ENCODE assay signal across 8 cellular contexts in genomic region chr2:156334496-156335478, GRCh38. TPM values are rescaled to one million over a fixed set of nuclear protein-coding genes. Genes with fewer than 3 reads are reported as not detected.
DNase-seq lines count a peak whose midpoint lies in the region; ATAC-seq, FAIRE-seq and TF ChIP-seq lines count a peak whose summit lies in the region.

No MANE protein-coding gene starts in this region.

- no peaks in the 10 kb centered on the region for H4K20me1 ChIP-seq in endothelial cell of umbilical vein (replicated peaks; ENCODE audit: control insufficient read depth, extremely low read depth, insufficient read depth, low read length)

- H2AFZ ChIP-seq in endothelial cell of umbilical vein (ENCODE audit: low read depth, low read length): peak overlapping the region; percentile 81

- peak; percentile 63 for FAIRE-seq in endothelial cell of umbilical vein (lab: Jason Lieb, UNC)

- peak; percentile 90 for DNase-seq in AG08395 (ENCODE audit: low spot score)
- DNase-seq in NOMO-1 treated with DMSO at 0.1 percent for 48 hours (lab: John Stamatoyannopoulos, UW; ENCODE audit: unreplicated experiment): peak; percentile 61
- DNase-seq in activated T-cell treated with anti-CD3 and anti-CD28 coated beads for 4 hours: peak; percentile 91
- peak; percentile 90 for DNase-seq in endothelial cell of umbilical vein (ENCODE audit: low read depth, low spot score)
- DNase-seq in stimulated activated CD8-positive, alpha-beta memory T cell treated with anti-CD3 and anti-CD28 coated beads, Interleukin-2, amount 100 ng/mL, for 48 hours (ENCODE audit: low read depth in 2 of 2): peak; percentile 75 to 82

- ATAC-seq in GM19023 (IDR thresholded peaks at IDR 0.05; ENCODE audit: unreplicated experiment) (peak; percentile 9), HG03442 (IDR thresholded peaks at IDR 0.05; ENCODE audit: unreplicated experiment) (peak; percentile 11)

- CTCF ChIA-PET in endothelial cell of umbilical vein (lab: Charles Lee): interaction anchor here (0.7 to 4.2 kb wide), 37 partner anchors 8 to 1806 kb away, joined by 3 to 93 read pairs (median 4); no protein-coding TSS in a partner anchor

- intact Hi-C loops in endothelial cell of umbilical vein (cut with micrococcal nuclease): loop anchor here (1.0 to 10.0 kb wide), 7 partner anchors 8 to 958 kb away; no protein-coding TSS in a partner anchor

- no peaks in the 10 kb centered on the region for H3K79me2 ChIP-seq in endothelial cell of umbilical vein (ENCODE audit: control insufficient read depth, insufficient read depth, low read length)

- H3K4me3 ChIP-seq in endothelial cell of umbilical vein (replicated peaks in 1 of 3; ENCODE audit: insufficient read depth in 1 of 3, low read depth in 1 of 3, low read length in 3 of 3): peak overlapping the region; percentile 58 to 75 (median 72)
- peak overlapping the region; percentile 83 for H3K4me3 ChIP-seq in mononuclear cell (ENCODE audit: low read length)

- no peaks in the 10 kb centered on the region for H3K9me1 ChIP-seq in endothelial cell of umbilical vein (replicated peaks; ENCODE audit: control insufficient read depth, extremely low read depth, insufficient read depth, low read length)

- H3K36me3 ChIP-seq in endothelial cell of umbilical vein (ENCODE audit: control insufficient read depth in 2 of 2, extremely low read depth in 1 of 2, insufficient read depth in 2 of 2, low read length in 2 of 2): no peaks in the 10 kb centered on the region

- POLR2A ChIA-PET in endothelial cell of umbilical vein (lab: Charles Lee): interaction anchor here (0.6 to 4.5 kb wide), 4 partner anchors 8 to 859 kb away, joined by 3 to 20 read pairs (median 4); no protein-coding TSS in a partner anchor

- TF ChIP-seq CTCF in endothelial cell of umbilical vein (IDR thresholded peaks at IDR 0.05; ENCODE audit: extremely low read depth in 1 of 2, insufficient read depth in 1 of 2, low read depth in 1 of 2, low read length in 2 of 2): peak in 1 of 2 donors; percentile 29

- H3K9ac ChIP-seq in endothelial cell of umbilical vein (replicated peaks; ENCODE audit: extremely low read depth, insufficient read depth, low read length): peak overlapping the region; percentile 96

- no peaks in the 10 kb centered on the region for H3K9me3 ChIP-seq in endothelial cell of umbilical vein (replicated peaks; ENCODE audit: control insufficient read depth, insufficient read depth, low read length)
- no peaks in the 10 kb centered on the region for H3K9me3 ChIP-seq in mononuclear cell (ENCODE audit: low read depth, low read length)

- TF ChIP-seq POLR2A in endothelial cell of umbilical vein (IDR thresholded peaks at IDR 0.05; ENCODE audit: low read depth, low read length): peak; percentile 20

- H3K4me2 ChIP-seq in endothelial cell of umbilical vein (ENCODE audit: insufficient read depth, low read length): peak overlapping the region; percentile 93

- H3K4me1 ChIP-seq in endothelial cell of umbilical vein (ENCODE audit: control insufficient read depth, extremely low read depth, insufficient read depth, low read length) (peaks cover 14% of the 10 kb centered on the region), mononuclear cell (ENCODE audit: insufficient read depth, low read length) (peaks cover 43% of the 10 kb centered on the region)

- TSS peak; percentile 84 for BruUV-seq in endothelial cell of umbilical vein (replicated peaks; lab: Mats Ljungman, UMichigan)

- H3K27me3 ChIP-seq in endothelial cell of umbilical vein (ENCODE audit: control insufficient read depth in 2 of 2, insufficient read depth in 2 of 2, low read length in 2 of 2): peaks cover 3 to 12% of the 10 kb centered on the region in 2 experiments
- peaks cover 22% of the 10 kb centered on the region for H3K27me3 ChIP-seq in mononuclear cell (ENCODE audit: insufficient read depth, low read length)

- H3K27ac ChIP-seq in endothelial cell of umbilical vein (ENCODE audit: insufficient read depth, low read depth, low read length): peak overlapping the region; percentile 98

- dilution Hi-C loops in endothelial cell of umbilical vein (cut with MboI; ENCODE audit: extremely low pct_ligation_motif_present, low sequenced_read_pairs): no loop called here

TF ChIP-seq in endothelial cell of umbilical vein, 7 proteins besides CTCF, POLR2A, EP300 and RAD21:
- peak; percentile 30 for TF ChIP-seq FOS (IDR thresholded peaks at IDR 0.05; ENCODE audit: borderline replicate concordance, insufficient read depth, low read length)
- TF ChIP-seq POLR2AphosphoS5 (IDR thresholded peaks at IDR 0.05; ENCODE audit: insufficient read depth, low read depth, low read length): peak; percentile 59
- TF ChIP-seq MAX (IDR thresholded peaks at IDR 0.05; ENCODE audit: insufficient read depth, insufficient read length): no peak

RNA-seq across cellular contexts. Expression of gene NR4A2, which starts 2.3 kb away (rescaled TPM):
- total RNA-seq in endothelial cell of umbilical vein (1.0 and 1.8 TPM in 2 replicates), mononuclear cell (83.3 TPM)
- 1.4 and 1.9 TPM in 2 replicates for polyA plus RNA-seq in endothelial cell of umbilical vein
- 1.1 and 1.8 TPM in 2 replicates for polyA plus RNA-seq in endothelial cell of umbilical vein (2011; cell fraction: cytosol; rRNA removed)
- 17.6 and 23.5 TPM in 2 replicates for polyA plus RNA-seq in endothelial cell of umbilical vein (2011; cell fraction: nucleus; rRNA removed)
- polyA plus RNA-seq in endothelial cell of umbilical vein (2012): 0.70 and 1.1 TPM in 2 replicates
- polyA minus RNA-seq in endothelial cell of umbilical vein: 3.3 and 3.4 TPM in 2 replicates
- 8.4 TPM for polyA minus RNA-seq in endothelial cell of umbilical vein (2011; cell fraction: cytosol; rRNA and poly(A)+ RNA removed)
- polyA minus RNA-seq in endothelial cell of umbilical vein (2011; cell fraction: nucleus; rRNA and poly(A)+ RNA removed): 19.0 and 32.3 TPM in 2 replicates

Comparison
In these comparisons a context has a peak if more than half of its experiments do, and no peak if none do; other contexts are left out.
1. Peak in every context shown above with its lines: DNase-seq, ATAC-seq, H3K4me3 ChIP-seq and H3K27ac ChIP-seq.
2. RNA of gene NR4A2, which starts 2.3 kb away (total RNA-seq): 83.3 TPM in mononuclear cell (single experiment); 1.0 to 1.8 TPM in endothelial cell of umbilical vein; every median in the first group is over 10 times any median in the second.